Comparison of ENCODE assay signal across 29 cellular contexts in genomic region chr14:49720744-49721143, GRCh38.
"Had no signal": no experiment of that assay in that cellular context is flagged by ENCODE, and none has a peak within 500 bp of the region (broad histone marks: within the 10 kb centered on the region; RNA-seq: fewer than 3 reads in every experiment).

No MANE protein-coding gene starts in this region.

- H3K4me3 ChIP-seq: neural progenitor cell, ovary, psoas muscle, skin epidermis, smooth muscle cell, spleen, suprapubic skin, testis, tibial artery, transverse colon, upper lobe of right lung, uterus had no signal

- H3K79me2 ChIP-seq: parathyroid adenoma had no signal

- H3K4me1 ChIP-seq: neural progenitor cell, parathyroid adenoma, psoas muscle, spleen, suprapubic skin, testis, tibial artery, transverse colon, upper lobe of right lung, uterus had no signal

- H3K9ac ChIP-seq: neural progenitor cell, parathyroid adenoma had no signal

- H3K36me3 ChIP-seq: neural progenitor cell, ovary, uterus had no signal

- H3K27ac ChIP-seq: neural progenitor cell, ovary, parathyroid adenoma, psoas muscle, skin epidermis, spleen, suprapubic skin, testis, tibial artery, transverse colon, upper lobe of right lung, uterus had no signal

- H3K9me3 ChIP-seq: ovary, psoas muscle, suprapubic skin, testis, tibial artery, transverse colon, upper lobe of right lung, uterus had no signal

- DNase-seq: naive thymus-derived CD4-positive, alpha-beta T cell; natural killer cell; occipital lobe; ovary; posterior cingulate gyrus; psoas muscle; right cardiac atrium; spleen; stimulated activated CD4-positive, alpha-beta T cell treated with anti-CD3 and anti-CD28 coated beads, Interleukin-12 subunit alpha, Interleukin-12 subunit beta, amount 100 ng/mL, for 4 hours; stimulated activated CD4-positive, alpha-beta T cell treated with anti-CD3 and anti-CD28 coated beads, Interleukin-1b, Interleukin-23, amount 100 ng/mL, for 48 hours; stimulated activated CD4-positive, alpha-beta T cell treated with anti-CD3 and anti-CD28 coated beads, Interleukin-4, amount 100 ng/mL, for 1 hour; stimulated activated CD4-positive, alpha-beta T cell treated with anti-CD3 and anti-CD28 coated beads, Interleukin-4, amount 100 ng/mL, for 4 hours; stimulated activated CD8-positive, alpha-beta memory T cell treated with anti-CD3 and anti-CD28 coated beads, Interleukin-4, amount 100 ng/mL, for 48 hours; stimulated activated naive CD4-positive, alpha-beta T cell; stimulated activated naive CD8-positive, alpha-beta T cell treated with anti-CD3 and anti-CD28 coated beads, Interleukin-15, amount 100 ng/mL, for 72 hours; stimulated activated naive CD8-positive, alpha-beta T cell treated with anti-CD3 and anti-CD28 coated beads, Interleukin-15, Interleukin-2, amounts not matched to agents 100 U/mL and 50 U/mL, for 24 hours; substantia nigra; testis; tibial artery; transverse colon; upper lobe of right lung; uterus had no signal

- H3K4me2 ChIP-seq: neural progenitor cell, smooth muscle cell had no signal

- H2AFZ ChIP-seq: parathyroid adenoma had no signal

- H3K27me3 ChIP-seq: neural progenitor cell, ovary, spleen, suprapubic skin, testis, tibial artery, transverse colon, upper lobe of right lung, uterus had no signal

- ATAC-seq: naive thymus-derived CD4-positive, alpha-beta T cell; natural killer cell; psoas muscle; right cardiac atrium; sciatic nerve; stimulated activated memory B cell treated with anti-CD40 and anti-IgM and Interleukin-4, amounts not matched to agents 10 μg/mL and 1 μg/mL and 100 μg/mL, for 72 hours; stimulated activated naive CD8-positive, alpha-beta T cell treated with anti-CD3 and anti-CD28 coated beads, Interleukin-15, amount 100 ng/mL, for 72 hours; stimulated activated naive CD8-positive, alpha-beta T cell treated with anti-CD3 and anti-CD28 coated beads, Interleukin-15, Interleukin-2, amounts not matched to agents 100 U/mL and 50 U/mL, for 24 hours; upper lobe of right lung had no signal
